ENCODE assay signal across 8 cellular contexts in the genomic region with DNA sequence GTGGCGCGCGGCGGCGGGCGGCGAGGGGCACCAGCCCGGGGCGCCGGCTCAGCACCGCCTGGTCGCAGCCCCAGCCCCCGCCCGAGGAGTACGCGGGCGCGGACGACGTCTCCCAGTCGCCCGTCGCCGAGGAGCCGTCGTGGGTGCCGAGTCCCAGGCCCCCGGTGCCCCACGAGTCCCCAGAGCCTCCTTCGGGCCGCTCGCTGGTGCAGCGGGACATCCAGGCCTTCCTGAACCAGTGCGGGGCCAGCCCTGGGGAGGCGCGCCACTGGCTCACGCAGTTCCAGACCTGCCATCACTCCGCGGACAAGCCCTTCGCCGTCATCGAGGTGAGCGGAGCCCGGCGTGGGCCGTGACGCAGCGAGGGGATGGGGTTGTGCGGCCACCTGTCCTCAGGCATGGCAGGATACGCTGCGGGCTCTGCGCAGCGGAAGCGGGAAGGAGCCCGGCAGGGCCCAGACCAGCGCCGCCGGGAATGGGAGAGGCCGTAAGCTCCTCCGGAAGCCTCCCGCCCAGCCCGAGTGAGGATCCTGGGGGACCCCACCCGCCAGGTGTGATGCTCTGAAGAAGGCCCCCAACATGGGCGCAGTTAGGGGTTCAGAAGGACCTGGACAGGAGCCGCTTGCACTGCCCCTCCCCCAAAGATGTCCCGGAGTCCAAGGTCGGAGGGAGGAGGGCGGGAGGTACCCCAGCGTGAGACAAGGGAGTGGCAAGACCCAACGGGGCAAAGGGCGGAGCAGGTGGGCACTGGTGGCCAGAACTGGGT. TPM values are rescaled to one million over a fixed set of nuclear protein-coding genes. Genes with fewer than 3 reads are reported as not detected.
DNase-seq lines count a peak whose midpoint lies in the region; ATAC-seq and TF ChIP-seq lines count a peak whose summit lies in the region.

No MANE protein-coding gene starts in this region.

- no peaks in the 10 kb centered on the region for H3K9me3 Mint-ChIP-seq in natural killer cell
- no peaks in the 10 kb centered on the region for H3K9me3 Mint-ChIP-seq in natural killer cell treated with Interleukin-12 subunit alpha and Interleukin-12 subunit beta and Interleukin-15 and Interleukin-18, amount 100 ng/mL, for 72 hours

- no peaks in the 10 kb centered on the region for H3K36me3 Mint-ChIP-seq in natural killer cell
- no peaks in the 10 kb centered on the region for H3K36me3 Mint-ChIP-seq in natural killer cell treated with Interleukin-12 subunit alpha and Interleukin-12 subunit beta and Interleukin-15 and Interleukin-18, amount 100 ng/mL, for 72 hours

- H3K4me1 ChIP-seq in duodenal mucosa (ENCODE audit: control insufficient read depth in 1 of 2, insufficient read depth in 2 of 2, low read length in 2 of 2) (peaks cover 13 to 24% of the 10 kb centered on the region in 2 donors), mucosa of rectum (ENCODE audit: control insufficient read depth in 2 of 2, insufficient read depth in 2 of 2, low read length in 2 of 2) (peaks cover 27 to 31% of the 10 kb centered on the region in 2 donors)

- peak overlapping the region; percentile 89 for H3K27ac ChIP-seq in duodenal mucosa (ENCODE audit: low read depth, low read length)
- H3K27ac ChIP-seq in mucosa of rectum (ENCODE audit: low read depth in 2 of 2, low read length in 2 of 2): peak overlapping the region in 1 of 2 donors; percentile 82

- no peak overlapping the region for H3K27ac Mint-ChIP-seq in natural killer cell
- H3K27ac Mint-ChIP-seq in natural killer cell treated with Interleukin-12 subunit alpha and Interleukin-12 subunit beta and Interleukin-15 and Interleukin-18, amount 100 ng/mL, for 72 hours: no peak overlapping the region

- H3K9ac ChIP-seq in duodenal mucosa (ENCODE audit: low read depth in 1 of 2, low read length in 2 of 2): peak overlapping the region; percentile 75 to 86
- H3K9ac ChIP-seq in mucosa of rectum (ENCODE audit: low read depth in 1 of 2, low read length in 2 of 2): peak overlapping the region in 1 of 2 donors; percentile 78

- H3K27me3 ChIP-seq in duodenal mucosa (ENCODE audit: control insufficient read depth in 1 of 2, insufficient read depth in 2 of 2, low read length in 2 of 2): peaks cover 0 to 4% of the 10 kb centered on the region in 2 donors
- peaks cover 12 to 19% of the 10 kb centered on the region in 2 donors for H3K27me3 ChIP-seq in mucosa of rectum (ENCODE audit: control insufficient read depth in 2 of 2, insufficient read depth in 2 of 2, low read length in 2 of 2)

- peak overlapping the region; percentile 40 for H3K4me3 Mint-ChIP-seq in natural killer cell
- no peak overlapping the region for H3K4me3 Mint-ChIP-seq in natural killer cell treated with Interleukin-12 subunit alpha and Interleukin-12 subunit beta and Interleukin-15 and Interleukin-18, amount 100 ng/mL, for 72 hours

- peaks cover 18 to 21% of the 10 kb centered on the region in 2 donors for H3K36me3 ChIP-seq in duodenal mucosa (ENCODE audit: control insufficient read depth in 1 of 2, insufficient read depth in 2 of 2, low read length in 2 of 2)
- no peaks in the 10 kb centered on the region for H3K36me3 ChIP-seq in mucosa of rectum (ENCODE audit: control insufficient read depth in 2 of 2, insufficient read depth in 2 of 2, low read length in 2 of 2)

- peak; percentile 24 for DNase-seq in natural killer cell
- no peak for DNase-seq in natural killer cell treated with Interleukin-12 subunit alpha and Interleukin-12 subunit beta and Interleukin-15 and Interleukin-18, amount 100 ng/mL, for 72 hours (ENCODE audit: low spot score)
- no peak for DNase-seq in anterior cingulate cortex (lab: John Stamatoyannopoulos, UW)
- DNase-seq in cerebellar nuclear complex (lab: John Stamatoyannopoulos, UW): no peak

- H3K4me3 ChIP-seq in duodenal mucosa (ENCODE audit: low read depth in 1 of 2, low read length in 2 of 2) (peak overlapping the region; percentile 82 to 86), mucosa of rectum (ENCODE audit: low read length in 2 of 2) (peak overlapping the region; percentile 63 to 82)

- TF ChIP-seq CTCF in natural killer cell (IDR thresholded peaks at IDR 0.05): no peak

- intact Hi-C loops in natural killer cell (cut with micrococcal nuclease): loop anchor here (5.0 kb wide), 1 partner anchor 37 kb away; no protein-coding TSS in a partner anchor

- H3K9me3 ChIP-seq in duodenal mucosa (ENCODE audit: control insufficient read depth in 1 of 2, low read length in 2 of 2): no peaks in the 10 kb centered on the region
- no peaks in the 10 kb centered on the region for H3K9me3 ChIP-seq in mucosa of rectum (ENCODE audit: control insufficient read depth in 2 of 2, low read length in 2 of 2)

- H3K27me3 Mint-ChIP-seq in natural killer cell (ENCODE audit: low read depth in 2 of 2): peaks cover 9 to 18% of the 10 kb centered on the region in 2 donors
- H3K27me3 Mint-ChIP-seq in natural killer cell treated with Interleukin-12 subunit alpha and Interleukin-12 subunit beta and Interleukin-15 and Interleukin-18, amount 100 ng/mL, for 72 hours: peaks cover 0 to 12% of the 10 kb centered on the region in 2 donors

- peaks cover 17 to 24% of the 10 kb centered on the region in 2 donors for H3K4me1 Mint-ChIP-seq in natural killer cell
- H3K4me1 Mint-ChIP-seq in natural killer cell treated with Interleukin-12 subunit alpha and Interleukin-12 subunit beta and Interleukin-15 and Interleukin-18, amount 100 ng/mL, for 72 hours (ENCODE audit: low read depth in 2 of 2): peaks cover 15% of the 10 kb centered on the region in 2 donors

- ATAC-seq in natural killer cell: no peak
- ATAC-seq in natural killer cell treated with Interleukin-12 subunit alpha and Interleukin-12 subunit beta and Interleukin-15 and Interleukin-18, amount 100 ng/mL, for 72 hours: no peak
- ATAC-seq in GM21825 (IDR thresholded peaks at IDR 0.05; ENCODE audit: unreplicated experiment): no peak
- ATAC-seq in GM21786 (IDR thresholded peaks at IDR 0.05; ENCODE audit: unreplicated experiment): no peak

RNA-seq across cellular contexts. Expression of a gene that starts 0.5 kb away (rescaled TPM):
- total RNA-seq in natural killer cell: 1 to 10 TPM in 2 of 3 donors, under 1 TPM in 1; 0.92 to 1.7 (median 1.1) TPM
- 1 to 10 TPM in 1 of 2 donors, under 1 TPM in 1; 0.70 to 1.9 TPM for total RNA-seq in natural killer cell treated with Interleukin-12 subunit alpha and Interleukin-12 subunit beta and Interleukin-15 and Interleukin-18, amount 100 ng/mL, for 72 hours

RNA-seq across cellular contexts. Expression of a gene that starts 9.8 kb away (rescaled TPM):
- total RNA-seq in natural killer cell: 10 to 100 TPM; 11.3 to 13.9 (median 11.5) TPM
- total RNA-seq in natural killer cell treated with Interleukin-12 subunit alpha and Interleukin-12 subunit beta and Interleukin-15 and Interleukin-18, amount 100 ng/mL, for 72 hours: 10 to 100 TPM; 32.5 TPM

RNA-seq across cellular contexts. Expression of a gene that starts 51.2 kb away (rescaled TPM):
- total RNA-seq in natural killer cell: not detected
- not detected for total RNA-seq in natural killer cell treated with Interleukin-12 subunit alpha and Interleukin-12 subunit beta and Interleukin-15 and Interleukin-18, amount 100 ng/mL, for 72 hours
